23 cellular contexts compared by ENCODE assay signal in genomic region chrX:133440797-133441163, GRCh38. TPM values are rescaled to one million over a fixed set of nuclear protein-coding genes. Genes with fewer than 3 reads are reported as not detected.
"Had no signal": no experiment of that assay in that cellular context is flagged by ENCODE, and none has a peak within 500 bp of the region (broad histone marks: within the 10 kb centered on the region; RNA-seq: fewer than 3 reads in every experiment).

No MANE protein-coding gene starts in this region.

- H3K36me3 ChIP-seq: heart left ventricle, left ventricle myocardium inferior, lower lobe of right lung, neutrophil, spleen, tibial artery, upper lobe of left lung, uterus had no signal

- H3K27ac ChIP-seq: heart left ventricle, left ventricle myocardium inferior, lower lobe of right lung, neutrophil, spleen, tibial artery, upper lobe of left lung, uterus had no signal

- H3K4me1 ChIP-seq: heart left ventricle, left ventricle myocardium inferior, lower lobe of right lung, spleen, tibial artery, uterus had no signal

- H3K9me3 ChIP-seq: heart left ventricle, left ventricle myocardium inferior, lower lobe of right lung, neutrophil, spleen, tibial artery, upper lobe of left lung, uterus had no signal

- H3K9me3 Mint-ChIP-seq: naive B cell; nephron; stimulated activated memory B cell treated with anti-CD40 and anti-IgM and Interleukin-4, amounts not matched to agents 10 μg/mL and 1 μg/mL and 100 μg/mL, for 72 hours; stimulated activated naive CD8-positive, alpha-beta T cell treated with anti-CD3 and anti-CD28 coated beads, Interleukin-15, Interleukin-2, amounts not matched to agents 100 ng/mL and 50 ng/mL, for 24 hours had no signal

- ATAC-seq: heart left ventricle; left cardiac atrium; lower lobe of right lung; sciatic nerve; stimulated activated memory B cell treated with anti-CD40 and anti-IgM and Interleukin-4, amounts not matched to agents 10 μg/mL and 1 μg/mL and 100 μg/mL, for 72 hours had no signal

- DNase-seq: foreskin melanocyte; heart left ventricle; hippocampal formation; kidney; left cardiac atrium; left ventricle myocardium inferior; lower lobe of right lung; naive B cell; posterior cingulate gyrus; spleen; stimulated activated CD4-positive, alpha-beta T cell treated with anti-CD3 and anti-CD28 coated beads, Interleukin-15, amount 100 ng/mL, for 24 hours; stimulated activated CD4-positive, alpha-beta T cell treated with anti-CD3 and anti-CD28 coated beads, Interleukin-1b, Interleukin-23, amount 100 ng/mL, for 48 hours; stimulated activated CD4-positive, alpha-beta T cell treated with anti-CD3 and anti-CD28 coated beads, Interleukin-4, amount 100 ng/mL, for 24 hours; tibial artery; upper lobe of left lung; uterus had no signal

- H3K4me3 ChIP-seq: heart left ventricle, left ventricle myocardium inferior, lower lobe of right lung, spleen, tibial artery, upper lobe of left lung, uterus had no signal

- H3K36me3 Mint-ChIP-seq: memory B cell; naive B cell; stimulated activated memory B cell treated with anti-CD40 and anti-IgM and Interleukin-4, amounts not matched to agents 10 μg/mL and 1 μg/mL and 100 μg/mL, for 72 hours had no signal

- H3K27me3 ChIP-seq: neutrophil, tibial artery, upper lobe of left lung, uterus had no signal

- H3K27ac Mint-ChIP-seq: memory B cell; stimulated activated memory B cell treated with anti-CD40 and anti-IgM and Interleukin-4, amounts not matched to agents 10 μg/mL and 1 μg/mL and 100 μg/mL, for 72 hours; stimulated activated naive CD8-positive, alpha-beta T cell treated with anti-CD3 and anti-CD28 coated beads, Interleukin-15, Interleukin-2, amounts not matched to agents 100 ng/mL and 50 ng/mL, for 24 hours had no signal

- H3K4me3 Mint-ChIP-seq: memory B cell; naive B cell; nephron; stimulated activated memory B cell treated with anti-CD40 and anti-IgM and Interleukin-4, amounts not matched to agents 10 μg/mL and 1 μg/mL and 100 μg/mL, for 72 hours; stimulated activated naive CD8-positive, alpha-beta T cell treated with anti-CD3 and anti-CD28 coated beads, Interleukin-15, Interleukin-2, amounts not matched to agents 100 ng/mL and 50 ng/mL, for 24 hours had no signal

- H3K27me3 Mint-ChIP-seq: memory B cell; stimulated activated memory B cell treated with anti-CD40 and anti-IgM and Interleukin-4, amounts not matched to agents 10 μg/mL and 1 μg/mL and 100 μg/mL, for 72 hours had no signal

RNA-seq across cellular contexts. Expression of gene GPC4, which starts 25.5 kb away (rescaled TPM):
- total RNA-seq: pulmonary artery endothelial cell had no signal
